ENCODE assay signal across 22 cellular contexts in genomic region chr5:6510132-6510531, GRCh38.
DNase-seq lines count a peak whose midpoint lies in the region; ATAC-seq and TF ChIP-seq lines count a peak whose summit lies in the region.
"Had no signal": no experiment of that assay in that cellular context is flagged by ENCODE, and none has a peak within 500 bp of the region (broad histone marks: within the 10 kb centered on the region; RNA-seq: fewer than 3 reads in every experiment).

No MANE protein-coding gene starts in this region.

- H3K79me2 ChIP-seq in mammary epithelial cell (ENCODE audit: insufficient read depth, low read length): no peaks in the 10 kb centered on the region

- peaks cover 3% of the 10 kb centered on the region for H3K9me3 ChIP-seq in mammary epithelial cell (replicated peaks; ENCODE audit: insufficient read depth, low read length)
- H3K9me3 ChIP-seq: neutrophil, prostate gland, tibial artery had no signal

- H2AFZ ChIP-seq in mammary epithelial cell (ENCODE audit: low read depth, low read length): no peak overlapping the region

- dilution Hi-C loops in mammary epithelial cell (cut with HindIII; ENCODE audit: low sequenced_read_pairs): no loop called here

- whole genome bisulfite sequencing in mammary epithelial cell (ENCODE audit: low coverage, missing lambda C conversion rate): 100% methylated on average over 2 of the region's 2 CpGs

- no peak for ATAC-seq in omental fat pad (ENCODE audit: low FRiP score)
- ATAC-seq in HG02588 (IDR thresholded peaks at IDR 0.05; ENCODE audit: unreplicated experiment): no peak
- ATAC-seq: activated CD8-positive, alpha-beta T cell treated with anti-CD3 and anti-CD28 coated beads for 36 hours; left colon had no signal

- H3K27me3 ChIP-seq in mammary epithelial cell (ENCODE audit: insufficient read depth, low read length): no peaks in the 10 kb centered on the region
- H3K27me3 ChIP-seq: tibial artery had no signal

- TF ChIP-seq CTCF in NB4 (IDR thresholded peaks at IDR 0.05; ENCODE audit: low read depth, low read length) (no peak), mammary epithelial cell (conservative IDR thresholded peaks at IDR 0.05 in 1 of 2, IDR thresholded peaks at IDR 0.05 in 1 of 2; ENCODE audit: extremely low read depth in 1 of 2, insufficient read depth in 1 of 2, low read depth in 1 of 2, low read length in 2 of 2) (no peak), omental fat pad (IDR thresholded peaks at IDR 0.05) (no peak)

- no peak overlapping the region for H3K27ac ChIP-seq in mammary epithelial cell (ENCODE audit: insufficient read depth, low read depth, low read length)
- H3K27ac ChIP-seq: neutrophil, prostate gland, SK-N-MC, tibial artery had no signal

- H3K4me1 ChIP-seq in mammary epithelial cell (ENCODE audit: insufficient read depth, low read length): no peaks in the 10 kb centered on the region
- H3K4me1 ChIP-seq: prostate gland, tibial artery had no signal

- no peak overlapping the region for H3K4me3 ChIP-seq in NB4 (ENCODE audit: low read depth, low read length)
- no peak overlapping the region for H3K4me3 ChIP-seq in mammary epithelial cell (replicated peaks in 1 of 3; ENCODE audit: insufficient read depth in 1 of 3, low read depth in 2 of 3, low read length in 3 of 3)
- H3K4me3 ChIP-seq: prostate gland, SK-N-MC, tibial artery had no signal

- H4K20me1 ChIP-seq in mammary epithelial cell (ENCODE audit: insufficient read depth, low read length): no peaks in the 10 kb centered on the region

- no peaks in the 10 kb centered on the region for H3K36me3 ChIP-seq in mammary epithelial cell (ENCODE audit: insufficient read depth, low read length)
- H3K36me3 ChIP-seq: neutrophil, prostate gland, tibial artery had no signal

- in situ Hi-C loops in mammary epithelial cell (cut with MboI; ENCODE audit: low sequenced_read_pairs in 2 of 2): no loop called here

- CTCF ChIA-PET in mammary epithelial cell (lab: Charles Lee; ENCODE audit: low non-redundant PET): no interaction called here

- no peak overlapping the region for H3K4me2 ChIP-seq in mammary epithelial cell (ENCODE audit: insufficient read depth, low read depth, low read length)

- peak; percentile 44 for DNase-seq in HS-5 (ENCODE audit: low read depth)
- DNase-seq in NB4 (ENCODE audit: low read depth): peak; percentile 26
- peak; percentile 7 for DNase-seq in mammary epithelial cell
- peak; percentile 25 for DNase-seq in islet precursor cell
- no peak for DNase-seq in omental fat pad (ENCODE audit: low spot score)
- no peak for DNase-seq in NCI-H1436 (lab: John Stamatoyannopoulos, UW)
- no peak for DNase-seq in NCI-H1092 treated with DMSO at 0.1 percent for 48 hours (lab: John Stamatoyannopoulos, UW)
- DNase-seq: activated CD8-positive, alpha-beta T cell treated with anti-CD3 and anti-CD28 coated beads for 36 hours; Calu3; DMS79 treated with DMSO at 0.1 percent for 48 hours; left colon; mesendoderm; NCI-H1048; NCI-H187; NCI-H2171 treated with DMSO at 0.1 percent for 48 hours; NCI-H524; stimulated activated CD4-positive, alpha-beta T cell treated with anti-CD3 and anti-CD28 coated beads, Interleukin-2, amount 100 ng/mL, for 24 hours; tibial artery had no signal

- no peak for TF ChIP-seq POLR2A in NB4 (IDR thresholded peaks at IDR 0.05; ENCODE audit: extremely low read depth, insufficient read length)

- no peak overlapping the region for H3K9ac ChIP-seq in mammary epithelial cell (ENCODE audit: insufficient read depth, low read length)

- intact Hi-C loops in mammary epithelial cell (cut with micrococcal nuclease): no loop called here

- no TSS peak for BruUV-seq in mammary epithelial cell (replicated peaks; lab: Mats Ljungman, UMichigan)

Comparison
In these comparisons a context has a peak if more than half of its experiments do, and no peak if none do; other contexts are left out.
1. DNase-seq: peak in HS-5 (single experiment), NB4 (single experiment), mammary epithelial cell (single experiment) and islet precursor cell (single experiment); none in omental fat pad (single experiment), NCI-H1436 (single experiment) and NCI-H1092 treated with DMSO at 0.1 percent for 48 hours (single experiment).